Comparison of ENCODE assay signal across 20 cellular contexts in genomic region chr3:97778152-97778551, GRCh38.
"Had no signal": no experiment of that assay in that cellular context is flagged by ENCODE, and none has a peak within 500 bp of the region (broad histone marks: within the 10 kb centered on the region; RNA-seq: fewer than 3 reads in every experiment).

No MANE protein-coding gene starts in this region.

- DNase-seq: endodermal cell; gastrocnemius medialis; heart right ventricle; hypothalamus; islet precursor cell; naive thymus-derived CD4-positive, alpha-beta T cell; nephron progenitor cell; ovary; right cardiac atrium; small intestine; stimulated activated CD4-positive, alpha-beta T cell treated with anti-CD3 and anti-CD28 coated beads, Interleukin-12 subunit alpha, Interleukin-12 subunit beta, amount 100 ng/mL, for 4 hours; stimulated activated naive CD4-positive, alpha-beta T cell; stomach; substantia nigra; trophoblast cell had no signal

- H3K27me3 ChIP-seq: gastrocnemius medialis, heart right ventricle, ovary, stomach had no signal

- ATAC-seq: esophagus mucosa; gastrocnemius medialis; heart right ventricle; left lobe of liver; naive thymus-derived CD4-positive, alpha-beta T cell; right cardiac atrium had no signal

- H3K4me3 Mint-ChIP-seq: dendritic cell treated with granulocyte-macrophage colony-stimulating factor and Interleukin-4, amounts not matched to agents 40 ng/mL and 50 ng/mL, for 4 days; endodermal cell; memory B cell; naive thymus-derived CD4-positive, alpha-beta T cell; nephron progenitor cell had no signal

- H3K27me3 Mint-ChIP-seq: dendritic cell treated with granulocyte-macrophage colony-stimulating factor and Interleukin-4, amounts not matched to agents 40 ng/mL and 50 ng/mL, for 4 days; memory B cell; naive thymus-derived CD4-positive, alpha-beta T cell; progenitor cell of endocrine pancreas had no signal

- H3K4me1 ChIP-seq: gastrocnemius medialis had no signal

- H3K4me3 ChIP-seq: gastrocnemius medialis, heart right ventricle, ovary, stomach had no signal

- H3K4me1 Mint-ChIP-seq: memory B cell; naive thymus-derived CD4-positive, alpha-beta T cell; nephron progenitor cell had no signal

- H3K9me3 Mint-ChIP-seq: dendritic cell treated with granulocyte-macrophage colony-stimulating factor and Interleukin-4, amounts not matched to agents 40 ng/mL and 50 ng/mL, for 4 days; memory B cell; naive thymus-derived CD4-positive, alpha-beta T cell; nephron progenitor cell had no signal

- H3K36me3 ChIP-seq: ovary had no signal

- H3K9me3 ChIP-seq: gastrocnemius medialis, ovary, stomach had no signal

- H3K27ac Mint-ChIP-seq: dendritic cell treated with granulocyte-macrophage colony-stimulating factor and Interleukin-4, amounts not matched to agents 40 ng/mL and 50 ng/mL, for 4 days; endodermal cell; memory B cell; naive thymus-derived CD4-positive, alpha-beta T cell; nephron progenitor cell; progenitor cell of endocrine pancreas had no signal

- H3K27ac ChIP-seq: gastrocnemius medialis, heart right ventricle, ovary had no signal
